In the genomic region with DNA sequence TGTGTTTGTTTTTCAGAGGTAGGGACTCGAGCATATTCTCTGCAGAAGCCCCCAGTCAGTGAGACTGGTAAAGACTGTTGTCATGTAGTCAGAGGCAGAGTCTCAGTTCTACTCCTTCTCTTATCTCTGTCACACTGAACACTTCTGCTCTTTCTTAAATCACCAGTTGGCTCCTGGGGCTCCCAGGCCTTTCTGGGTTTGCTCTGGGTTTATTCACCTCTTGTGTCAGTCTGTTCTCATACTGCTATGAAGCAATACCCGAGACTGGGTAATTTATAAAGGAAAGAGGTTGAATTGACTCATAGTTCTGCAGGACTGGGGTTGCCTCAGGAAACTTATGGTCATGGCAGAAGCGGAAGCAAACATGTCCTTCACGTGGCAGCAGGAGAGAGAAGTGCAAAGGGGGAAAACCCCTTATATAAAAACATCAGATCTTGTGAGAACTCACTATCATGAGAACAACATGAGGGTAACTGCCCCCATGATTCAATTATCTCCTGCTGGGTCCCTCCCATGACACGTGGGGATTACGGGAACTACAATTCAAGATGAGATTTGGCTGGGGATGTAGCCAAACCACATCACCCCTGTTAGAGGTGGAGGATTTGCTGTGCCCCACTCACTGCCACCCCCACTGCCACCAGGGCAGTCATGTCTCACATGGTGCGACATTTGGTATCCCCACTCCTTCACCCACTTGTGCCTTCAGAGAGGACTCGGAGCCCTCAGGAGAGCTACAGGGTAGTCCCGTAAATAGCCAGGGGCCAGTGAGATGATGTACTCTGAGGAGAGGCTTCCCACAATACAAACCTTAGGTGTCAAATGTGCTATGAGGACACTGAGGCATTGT, we compare ENCODE assay signal across 8 cellular contexts. TPM values are rescaled to one million over a fixed set of nuclear protein-coding genes. Genes with fewer than 3 reads are reported as not detected.
DNase-seq lines count a peak whose midpoint lies in the region; ATAC-seq and TF ChIP-seq lines count a peak whose summit lies in the region.

No MANE protein-coding gene starts in this region.

- no peaks in the 10 kb centered on the region for H3K36me3 ChIP-seq in heart left ventricle

- H3K27ac ChIP-seq in heart left ventricle: peak overlapping the region in 1 of 12 donors; percentile 47

- H3K4me1 Mint-ChIP-seq in osteocyte (ENCODE audit: unreplicated experiment): peaks cover 27% of the 10 kb centered on the region

- DNase-seq in CD1c-positive myeloid dendritic cell (ENCODE audit: extremely low spot score): peak; percentile 94
- DNase-seq in Kasumi-1 (lab: John Stamatoyannopoulos, UW): peak; percentile 97 to 98
- peak; percentile 71 for DNase-seq in activated CD8-positive, alpha-beta memory T cell treated with anti-CD3 and anti-CD28 coated beads, Interleukin-2, amount 50 U/mL, for 4 hours
- peak in 2 of 5 donors; percentile 38 to 44 for DNase-seq in heart left ventricle
- peak; percentile 38 to 46 for DNase-seq in stimulated activated CD8-positive, alpha-beta memory T cell treated with anti-CD3 and anti-CD28 coated beads, Interleukin-2, amount 100 ng/mL, for 1 hour (ENCODE audit: low read depth in 2 of 2)
- no peak for DNase-seq in osteocyte (ENCODE audit: extremely low spot score, unreplicated experiment)
- no peak for DNase-seq in SW 1271 (lab: John Stamatoyannopoulos, UW)

- H3K4me3 ChIP-seq in heart left ventricle: no peak overlapping the region

- H3K9me3 ChIP-seq in heart left ventricle: no peaks in the 10 kb centered on the region

- peaks cover 0 to 65% (median 15%) of the 10 kb centered on the region in 12 donors for H3K4me1 ChIP-seq in heart left ventricle

- H3K4me3 Mint-ChIP-seq in osteocyte (ENCODE audit: unreplicated experiment): no peak overlapping the region

- no peaks in the 10 kb centered on the region for H3K27me3 ChIP-seq in heart left ventricle

- no peaks in the 10 kb centered on the region for H3K36me3 Mint-ChIP-seq in osteocyte (ENCODE audit: unreplicated experiment)

- 77 to 88% (median 83%) methylated on average over 6 to 9 of the region's 9 CpGs for WGBS in heart left ventricle, 4 donors

- H3K9me3 Mint-ChIP-seq in osteocyte (ENCODE audit: unreplicated experiment): no peaks in the 10 kb centered on the region

- ATAC-seq in GM21515 (IDR thresholded peaks at IDR 0.05; ENCODE audit: unreplicated experiment): peak; percentile 72
- ATAC-seq in heart left ventricle: peak in 3 of 4 donors; percentile 27 to 60 (median 60)

- intact Hi-C loops in heart left ventricle (cut with DNase I): no loop called here

- no peak overlapping the region for H3K27ac Mint-ChIP-seq in osteocyte (ENCODE audit: unreplicated experiment)

- no peaks in the 10 kb centered on the region for H3K27me3 Mint-ChIP-seq in osteocyte (ENCODE audit: unreplicated experiment)

- TF ChIP-seq CTCF in heart left ventricle (IDR thresholded peaks at IDR 0.05) (no peak), osteocyte (IDR thresholded peaks at IDR 0.05) (no peak)

- no peak for TF ChIP-seq POLR2A in heart left ventricle (IDR thresholded peaks at IDR 0.05)

RNA-seq across cellular contexts. Expression of a gene that starts 35.9 kb away (rescaled TPM):
- total RNA-seq in heart left ventricle (100 to 1,000 TPM in 6 of 9 donors, 10 to 100 TPM in 3; 84.5 to 189 (median 124) TPM), osteocyte (40.9 and 46.2 TPM in 2 replicates)
- 10 to 100 TPM; 32.5 to 52.8 TPM for polyA plus RNA-seq in heart left ventricle

Comparison
In these comparisons a context has a peak if more than half of its experiments do, and no peak if none do; other contexts are left out.
1. DNase-seq: peak in CD1c-positive myeloid dendritic cell (single experiment), Kasumi-1 (2 of 2), activated CD8-positive, alpha-beta memory T cell treated with anti-CD3 and anti-CD28 coated beads, Interleukin-2, amount 50 U/mL, for 4 hours (single experiment) and stimulated activated CD8-positive, alpha-beta memory T cell treated with anti-CD3 and anti-CD28 coated beads, Interleukin-2, amount 100 ng/mL, for 1 hour (2 of 2); none in osteocyte (single experiment) and SW 1271 (0 of 2).